ENCODE assay signal across 8 cellular contexts in the genomic region with DNA sequence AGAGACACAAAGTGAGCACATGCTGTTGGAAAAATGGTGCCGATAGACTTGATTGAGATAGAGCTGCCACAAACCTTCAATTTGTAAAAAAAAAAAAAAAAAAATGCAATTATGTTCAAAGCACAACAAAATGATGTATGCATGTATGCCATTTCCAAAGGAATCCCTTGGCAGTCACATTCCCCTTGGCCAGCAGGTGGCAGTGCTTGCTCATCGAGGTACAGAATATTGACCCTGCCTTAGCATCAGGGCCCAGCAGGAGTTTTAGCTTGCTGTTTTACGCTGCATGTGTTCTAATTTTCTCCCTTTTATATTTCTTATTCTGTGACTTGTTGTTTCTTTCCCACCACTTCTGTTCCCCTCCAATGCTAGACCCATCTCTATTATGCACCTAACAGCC. TPM values are rescaled to one million over a fixed set of nuclear protein-coding genes. Genes with fewer than 3 reads are reported as not detected.
DNase-seq lines count a peak whose midpoint lies in the region; ATAC-seq and TF ChIP-seq lines count a peak whose summit lies in the region.

No MANE protein-coding gene starts in this region.

- DNase-seq in GF-D8 (lab: John Stamatoyannopoulos, UW) (peak; percentile 8), HAP-1 (ENCODE audit: low spot score in 2 of 2) (peak; percentile 59 to 88), MV-4-11 (lab: John Stamatoyannopoulos, UW) (peak; percentile 67), SW480 (ENCODE audit: low spot score) (peak; percentile 54), adipocyte (ENCODE audit: low read depth) (peak; percentile 81), heart left ventricle (peak; percentile 45 to 79 (median 65)), retinal pigment epithelial cell (ENCODE audit: low read depth) (peak; percentile 13), DMS79 (lab: John Stamatoyannopoulos, UW) (no peak)

- H3K9ac ChIP-seq in adipocyte (ENCODE audit: low read length), result no peak overlapping the region

- in situ Hi-C loops in HAP-1 (cut with MboI; ENCODE audit: low sequenced_read_pairs), result no loop called here

- no peak for TF ChIP-seq POLR2A in heart left ventricle (IDR thresholded peaks at IDR 0.05)

- H3K36me3 ChIP-seq in HAP-1 (replicated peaks) (no peaks in the 10 kb centered on the region), adipocyte (ENCODE audit: control insufficient read depth, insufficient read depth, low read length, severe bottlenecking) (no peaks in the 10 kb centered on the region), heart left ventricle (no peaks in the 10 kb centered on the region)

- TF ChIP-seq CTCF in heart left ventricle (IDR thresholded peaks at IDR 0.05) (peak; percentile 57 to 86 (median 66)), retinal pigment epithelial cell (conservative IDR thresholded peaks at IDR 0.05; ENCODE audit: low read depth, low read length) (peak; percentile 80)

- H3K4me1 ChIP-seq in HAP-1, result no peaks in the 10 kb centered on the region
- H3K4me1 ChIP-seq in adipocyte (ENCODE audit: control insufficient read depth, insufficient read depth, low read length), result no peaks in the 10 kb centered on the region
- peaks cover 0 to 10% (median 0%) of the 10 kb centered on the region in 12 donors for H3K4me1 ChIP-seq in heart left ventricle

- intact Hi-C loops in heart left ventricle (cut with DNase I), result loop anchor here in 9 of 10 donors (1.0 to 10.0 kb wide), 9 partner anchors 77 to 429 kb away; no protein-coding TSS in a partner anchor

- H3K27me3 ChIP-seq in HAP-1 (ENCODE audit: low read depth) (no peaks in the 10 kb centered on the region), adipocyte (replicated peaks; ENCODE audit: control insufficient read depth, insufficient read depth, low read length) (peaks cover 4% of the 10 kb centered on the region), heart left ventricle (peaks cover 0 to 10% (median 0%) of the 10 kb centered on the region in 9 donors)

- no peak overlapping the region for H3K4me3 ChIP-seq in HAP-1
- H3K4me3 ChIP-seq in adipocyte (ENCODE audit: low read length), result no peak overlapping the region
- H3K4me3 ChIP-seq in heart left ventricle, result no peak overlapping the region
- H3K4me3 ChIP-seq in retinal pigment epithelial cell (ENCODE audit: low read length), result no peak overlapping the region

- peak; percentile 55 to 72 (median 70) for ATAC-seq in heart left ventricle

- no peaks in the 10 kb centered on the region for H3K9me3 ChIP-seq in HAP-1
- no peaks in the 10 kb centered on the region for H3K9me3 ChIP-seq in adipocyte (ENCODE audit: control insufficient read depth, low read length)
- H3K9me3 ChIP-seq in heart left ventricle, result no peaks in the 10 kb centered on the region

- H3K27ac ChIP-seq in heart left ventricle, result peak overlapping the region in 1 of 12 donors; percentile 71

- 16 to 24% (median 22%) methylated on average over 3 of the region's 3 CpGs for WGBS in heart left ventricle, 4 donors

RNA-seq across cellular contexts. Expression of a gene that starts 34.5 kb away (rescaled TPM):
- 100 to 1,000 TPM in 1 of 9 donors, 10 to 100 TPM in 3, 1 to 10 TPM in 5; 5.6 to 180 (median 9.3) TPM for total RNA-seq in heart left ventricle
- polyA plus RNA-seq in heart left ventricle, result 1 to 10 TPM; 1.4 to 3.5 TPM

RNA-seq across cellular contexts. Expression of a gene that starts 59.8 kb away (rescaled TPM):
- 10 to 100 TPM in 5 of 9 donors, 1 to 10 TPM in 4; 5.0 to 16.4 (median 10.8) TPM for total RNA-seq in heart left ventricle
- polyA plus RNA-seq in heart left ventricle, result 1 to 10 TPM; 2.6 to 4.3 TPM
